In the genomic region with DNA sequence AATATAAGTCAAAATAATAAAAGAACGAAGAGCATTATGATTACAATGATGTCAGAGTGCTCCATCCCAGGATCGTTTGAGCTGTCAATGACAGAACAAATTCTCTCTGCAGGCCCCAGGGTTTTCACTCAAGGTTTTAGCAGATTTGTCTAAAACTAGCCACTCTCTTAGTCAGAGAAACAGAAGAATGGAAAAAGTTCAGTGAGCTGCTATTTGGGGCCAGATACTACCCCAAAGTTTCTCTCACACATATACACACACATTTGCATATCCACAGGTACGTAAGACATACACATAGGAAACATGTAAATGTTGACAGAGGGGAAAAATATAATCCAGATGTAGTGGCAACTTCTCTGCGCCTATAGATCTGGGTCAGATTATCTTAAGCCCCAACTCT, we compare ENCODE assay signal across 15 cellular contexts.
"Had no signal": no experiment of that assay in that cellular context is flagged by ENCODE, and none has a peak within 500 bp of the region (broad histone marks: within the 10 kb centered on the region; RNA-seq: fewer than 3 reads in every experiment).

No MANE protein-coding gene starts in this region.

- H3K4me1 ChIP-seq: sigmoid colon had no signal

- H3K9me3 Mint-ChIP-seq: activated CD4-positive, alpha-beta T cell treated with anti-CD3 and anti-CD28 coated beads, Interleukin-2, amount 10 ng/mL, durations not matched to agents 7 days and 5 days; activated naive CD4-positive, alpha-beta T cell treated with anti-CD3 and anti-CD28 coated beads, Interleukin-2, amount 10 ng/mL, durations not matched to agents 7 days and 5 days; nephron progenitor cell; stimulated activated naive B cell treated with anti-CD40 and anti-IgM and Interleukin-4, amounts not matched to agents 10 μg/mL and 1 μg/mL and 100 μg/mL, for 72 hours had no signal

- H3K4me1 Mint-ChIP-seq: activated CD4-positive, alpha-beta T cell treated with anti-CD3 and anti-CD28 coated beads, Interleukin-2, amount 10 ng/mL, durations not matched to agents 7 days and 5 days; activated naive CD4-positive, alpha-beta T cell treated with anti-CD3 and anti-CD28 coated beads, Interleukin-2, amount 10 ng/mL, durations not matched to agents 7 days and 5 days; stimulated activated naive B cell treated with anti-CD40 and anti-IgM and Interleukin-4, amounts not matched to agents 10 μg/mL and 1 μg/mL and 100 μg/mL, for 72 hours had no signal

- H3K4me3 Mint-ChIP-seq: activated CD4-positive, alpha-beta T cell treated with anti-CD3 and anti-CD28 coated beads, Interleukin-2, amount 10 ng/mL, durations not matched to agents 7 days and 5 days; activated CD8-positive, alpha-beta T cell treated with anti-CD3 and anti-CD28 coated beads, Interleukin-2, amount 10 ng/mL, durations not matched to agents 7 days and 5 days; activated naive CD4-positive, alpha-beta T cell treated with anti-CD3 and anti-CD28 coated beads, Interleukin-2, amount 10 ng/mL, durations not matched to agents 7 days and 5 days; activated T-cell treated with anti-CD3 and anti-CD28 coated beads, Interleukin-2, amount 50 U/mL, for 24 hours; nephron progenitor cell; stimulated activated naive B cell treated with anti-CD40 and anti-IgM and Interleukin-4, amounts not matched to agents 10 μg/mL and 1 μg/mL and 100 μg/mL, for 72 hours had no signal

- H3K27ac Mint-ChIP-seq: activated CD4-positive, alpha-beta T cell treated with anti-CD3 and anti-CD28 coated beads, Interleukin-2, amount 10 ng/mL, durations not matched to agents 7 days and 5 days; activated CD8-positive, alpha-beta T cell treated with anti-CD3 and anti-CD28 coated beads, Interleukin-2, amount 10 ng/mL, durations not matched to agents 7 days and 5 days; activated naive CD4-positive, alpha-beta T cell treated with anti-CD3 and anti-CD28 coated beads, Interleukin-2, amount 10 ng/mL, durations not matched to agents 7 days and 5 days; activated T-cell treated with anti-CD3 and anti-CD28 coated beads, Interleukin-2, amount 50 U/mL, for 24 hours; nephron progenitor cell; stimulated activated naive B cell treated with anti-CD40 and anti-IgM and Interleukin-4, amounts not matched to agents 10 μg/mL and 1 μg/mL and 100 μg/mL, for 72 hours had no signal

- H3K27me3 ChIP-seq: esophagus squamous epithelium, heart right ventricle, sigmoid colon had no signal

- ATAC-seq: activated CD4-positive, CD25-positive, alpha-beta regulatory T cell treated with anti-CD3 and anti-CD28 coated beads, Interleukin-2, amount 50 U/mL, for 24 hours; activated CD8-positive, alpha-beta T cell treated with anti-CD3 and anti-CD28 coated beads, Interleukin-2, amount 10 ng/mL, durations not matched to agents 7 days and 5 days; heart right ventricle had no signal

- H3K9me3 ChIP-seq: esophagus squamous epithelium, heart right ventricle, left ventricle myocardium inferior, sigmoid colon, thoracic aorta had no signal

- H3K27me3 Mint-ChIP-seq: activated CD4-positive, alpha-beta T cell treated with anti-CD3 and anti-CD28 coated beads, Interleukin-2, amount 10 ng/mL, durations not matched to agents 7 days and 5 days; activated naive CD4-positive, alpha-beta T cell treated with anti-CD3 and anti-CD28 coated beads, Interleukin-2, amount 10 ng/mL, durations not matched to agents 7 days and 5 days had no signal

- H3K4me3 ChIP-seq: esophagus squamous epithelium, heart right ventricle, left ventricle myocardium inferior, sigmoid colon, thoracic aorta had no signal

- H3K36me3 ChIP-seq: esophagus squamous epithelium, heart right ventricle, left ventricle myocardium inferior, sigmoid colon, thoracic aorta had no signal

- H3K27ac ChIP-seq: esophagus squamous epithelium, heart right ventricle, left ventricle myocardium inferior, sigmoid colon, thoracic aorta had no signal

- H3K36me3 Mint-ChIP-seq: activated naive CD4-positive, alpha-beta T cell treated with anti-CD3 and anti-CD28 coated beads, Interleukin-2, amount 10 ng/mL, durations not matched to agents 7 days and 5 days; stimulated activated naive B cell treated with anti-CD40 and anti-IgM and Interleukin-4, amounts not matched to agents 10 μg/mL and 1 μg/mL and 100 μg/mL, for 72 hours had no signal

- DNase-seq: activated CD4-positive, alpha-beta T cell treated with anti-CD3 and anti-CD28 coated beads, Interleukin-2, amount 10 ng/mL, durations not matched to agents 7 days and 5 days; activated CD8-positive, alpha-beta T cell treated with anti-CD3 and anti-CD28 coated beads, Interleukin-2, amount 10 ng/mL, durations not matched to agents 7 days and 5 days; activated naive CD4-positive, alpha-beta T cell treated with anti-CD3 and anti-CD28 coated beads, Interleukin-2, amount 10 ng/mL, durations not matched to agents 7 days and 5 days; activated T-cell treated with anti-CD3 and anti-CD28 coated beads, Interleukin-2, amount 50 U/mL, for 24 hours; aorta; effector memory CD4-positive, alpha-beta T cell; esophagus squamous epithelium; heart right ventricle; left ventricle myocardium inferior; mammary epithelial cell; nephron progenitor cell; sigmoid colon; stimulated activated naive B cell treated with anti-CD40 and anti-IgM and Interleukin-4, amounts not matched to agents 10 μg/mL and 1 μg/mL and 100 μg/mL, for 72 hours had no signal
